Comparison of ENCODE assay signal across 16 cellular contexts in genomic region chr17:43597624-43598358, GRCh38.
"Had no signal": no experiment of that assay in that cellular context is flagged by ENCODE, and none has a peak within 500 bp of the region (broad histone marks: within the 10 kb centered on the region; RNA-seq: fewer than 3 reads in every experiment).

No MANE protein-coding gene starts in this region.

- H3K9me3 ChIP-seq: esophagus muscularis mucosa, lower lobe of right lung, upper lobe of left lung had no signal

- ATAC-seq: lower lobe of right lung; natural killer cell treated with Interleukin-12 subunit alpha and Interleukin-12 subunit beta and Interleukin-15 and Interleukin-18, amount 100 ng/mL, for 72 hours; stimulated activated naive CD8-positive, alpha-beta T cell treated with anti-CD3 and anti-CD28 coated beads, Interleukin-15, amount 100 ng/mL, for 72 hours had no signal

- H3K36me3 ChIP-seq: cardiac muscle cell, esophagus muscularis mucosa, lower lobe of right lung, upper lobe of left lung had no signal

- H3K4me1 ChIP-seq: upper lobe of left lung had no signal

- DNase-seq: activated CD4-positive, alpha-beta T cell treated with anti-CD3 and anti-CD28 coated beads, Interleukin-2, amount 50 U/mL, for 48 hours; activated naive CD8-positive, alpha-beta T cell treated with anti-CD3 and anti-CD28 coated beads for 36 hours; activated T-cell treated with anti-CD3 and anti-CD28 coated beads for 4 hours; amniotic stem cell; effector memory CD4-positive, alpha-beta T cell; left cardiac atrium; lower lobe of right lung; retina; small intestine; stimulated activated CD4-positive, alpha-beta T cell treated with anti-CD3 and anti-CD28 coated beads, Interleukin-4, amount 100 ng/mL, for 1 hour; stimulated activated naive CD8-positive, alpha-beta T cell treated with anti-CD3 and anti-CD28 coated beads, Interleukin-15, amount 100 ng/mL, for 72 hours; T-helper 2 cell; upper lobe of left lung had no signal

- H3K4me3 ChIP-seq: cardiac muscle cell, esophagus muscularis mucosa, lower lobe of right lung, upper lobe of left lung had no signal

- H3K27ac ChIP-seq: cardiac muscle cell, esophagus muscularis mucosa, lower lobe of right lung, upper lobe of left lung had no signal

- H3K27me3 ChIP-seq: cardiac muscle cell, esophagus muscularis mucosa, upper lobe of left lung had no signal
